In the genomic region with DNA sequence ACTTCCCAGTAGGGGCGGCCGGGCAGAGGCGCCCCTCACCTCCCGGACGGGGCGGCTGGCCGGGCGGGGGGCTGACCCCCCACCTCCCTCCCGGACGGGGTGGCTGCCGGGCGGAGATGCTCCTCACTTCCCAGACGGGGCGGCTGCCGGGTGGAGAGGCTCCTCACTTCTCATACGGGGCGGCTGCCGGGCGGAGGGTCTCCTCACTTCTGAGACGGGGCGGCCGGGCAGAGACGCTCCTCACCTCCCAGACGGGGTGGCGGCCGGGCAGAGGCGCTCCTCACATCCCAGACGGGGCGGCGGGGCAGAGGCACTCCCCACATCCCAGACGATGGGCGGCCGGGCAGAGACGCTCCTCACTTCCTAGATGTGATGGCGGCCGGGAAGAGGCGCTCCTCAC, we compare ENCODE assay signal across 8 cellular contexts. TPM values are rescaled to one million over a fixed set of nuclear protein-coding genes. Genes with fewer than 3 reads are reported as not detected.
DNase-seq lines count a peak whose midpoint lies in the region; TF ChIP-seq lines count a peak whose summit lies in the region.
"Not testable (repeated sequence)": the region's sequence is repeated elsewhere in the genome, so short reads cannot be mapped to it uniquely, and the experiment has no call there.
"Had no signal": no experiment of that assay in that cellular context is flagged by ENCODE, and none has a peak within 500 bp of the region (broad histone marks: within the 10 kb centered on the region; RNA-seq: fewer than 3 reads in every experiment).

No MANE protein-coding gene starts in this region.

- not testable (repeated sequence) for TF ChIP-seq CTCF in OCI-LY1 (IDR thresholded peaks at IDR 0.05; ENCODE audit: low read length); OCI-LY7 (conservative IDR thresholded peaks at IDR 0.05; ENCODE audit: low read length); testis (IDR thresholded peaks at IDR 0.05)

- H3K27me3 ChIP-seq in OCI-LY1 (ENCODE audit: insufficient read depth, low read length); testis: not testable (repeated sequence)

- H3K4me3 Mint-ChIP-seq in activated T-cell treated with anti-CD3 and anti-CD28 coated beads, Interleukin-2, amount 50 U/mL, for 24 hours: peak overlapping the region; percentile 50

- not testable (repeated sequence) for TF ChIP-seq POLR2A in testis (IDR thresholded peaks at IDR 0.05)

- H3K4me3 ChIP-seq in OCI-LY1 (ENCODE audit: low read depth, low read length, poor library complexity, severe bottlenecking) (peak overlapping the region; percentile 47), testis (peak overlapping the region; percentile 26 to 36)
- H3K4me3 ChIP-seq in OCI-LY7 (ENCODE audit: low read depth, low read length, poor library complexity, severe bottlenecking): not testable (repeated sequence)

- H3K27ac ChIP-seq in OCI-LY1 (ENCODE audit: low read depth, low read length, poor library complexity, severe bottlenecking) (peak overlapping the region; percentile 92), OCI-LY7 (ENCODE audit: low read depth, low read length, poor library complexity, severe bottlenecking) (peak overlapping the region; percentile 89)
- not testable (repeated sequence) for H3K27ac ChIP-seq in testis

- intact Hi-C loops in OCI-LY7 (cut with micrococcal nuclease; ENCODE audit: unreplicated experiment): loop anchor here (10.0 kb wide), 1 partner anchor 549 kb away; the partner anchor contains the start of gene ZFP36
- intact Hi-C loops in testis (cut with DNase I; ENCODE audit: low total_unique reads): not testable (repeated sequence)

- not testable (repeated sequence) for H3K9me3 ChIP-seq in OCI-LY1 (ENCODE audit: low read length); OCI-LY7 (ENCODE audit: low read length); testis

- H3K36me3 ChIP-seq in OCI-LY1 (ENCODE audit: insufficient read depth, low read length); OCI-LY7 (ENCODE audit: insufficient read depth, low read length); testis (ENCODE audit: low read depth, missing control alignments): not testable (repeated sequence)

- H3K4me2 ChIP-seq in OCI-LY1 (ENCODE audit: low read length): peak overlapping the region; percentile 55; the same call in 1 of the 2 replicates
- H3K4me2 ChIP-seq in OCI-LY7 (ENCODE audit: low read length): not testable (repeated sequence)

- WGBS in testis, 2 donors: 72% methylated on average over 31 of the region's 37 CpGs; no CpG with 5 or more reads in 1 of the 2 donors

- peaks cover 57% of the 10 kb centered on the region for H3K4me1 ChIP-seq in OCI-LY1 (ENCODE audit: insufficient read depth, low read length, severe bottlenecking)
- peaks cover 59% of the 10 kb centered on the region for H3K4me1 ChIP-seq in OCI-LY7 (ENCODE audit: insufficient read depth, low read length, poor library complexity, severe bottlenecking)
- H3K4me1 ChIP-seq in testis: peaks cover 15% of the 10 kb centered on the region

- H3K36me3 Mint-ChIP-seq in activated T-cell treated with anti-CD3 and anti-CD28 coated beads, Interleukin-2, amount 50 U/mL, for 24 hours (ENCODE audit: low read depth): peaks cover 15% of the 10 kb centered on the region

- CTCF ChIA-PET in OCI-LY7 (lab: Charles Lee; ENCODE audit: unreplicated experiment): not testable (repeated sequence)

- H3K4me1 Mint-ChIP-seq in activated T-cell treated with anti-CD3 and anti-CD28 coated beads, Interleukin-2, amount 50 U/mL, for 24 hours (ENCODE audit: low read depth): peaks cover 42% of the 10 kb centered on the region

- not testable (repeated sequence) for H3K9me2 ChIP-seq in OCI-LY1 (ENCODE audit: low read depth, low read length); OCI-LY7 (ENCODE audit: insufficient read depth, low read length)

- not testable (repeated sequence) for H3K27ac Mint-ChIP-seq in activated T-cell treated with anti-CD3 and anti-CD28 coated beads, Interleukin-2, amount 50 U/mL, for 24 hours

- H3K9me3 Mint-ChIP-seq in activated T-cell treated with anti-CD3 and anti-CD28 coated beads, Interleukin-2, amount 50 U/mL, for 24 hours: not testable (repeated sequence)

- BruUV-seq in OCI-LY7 (replicated peaks; lab: Mats Ljungman, UMichigan): not testable (repeated sequence)

- DNase-seq in OCI-LY7 (ENCODE audit: low spot score); activated T-cell treated with anti-CD3 and anti-CD28 coated beads, Interleukin-2, amount 50 U/mL, for 24 hours; testis: not testable (repeated sequence)

- peaks cover 10% of the 10 kb centered on the region; the same call in 1 of the 2 replicates for H3F3A ChIP-seq in OCI-LY1 (ENCODE audit: insufficient read depth, low read length)

- H4K20me1 ChIP-seq in OCI-LY1 (ENCODE audit: insufficient read depth, low read length); OCI-LY7 (ENCODE audit: insufficient read depth, low read length): not testable (repeated sequence)

- not testable (repeated sequence) for H2AFZ ChIP-seq in OCI-LY1 (ENCODE audit: low read length); OCI-LY7 (ENCODE audit: low read length)

- H3K9ac ChIP-seq in OCI-LY1 (ENCODE audit: low read length): not testable (repeated sequence)

- H3K27me3 Mint-ChIP-seq in activated T-cell treated with anti-CD3 and anti-CD28 coated beads, Interleukin-2, amount 50 U/mL, for 24 hours: not testable (repeated sequence)

- H3K79me2 ChIP-seq in OCI-LY1 (ENCODE audit: insufficient read depth, low read length); OCI-LY7 (ENCODE audit: insufficient read depth, low read depth, low read length): not testable (repeated sequence)

- POLR2A ChIA-PET in OCI-LY7 (lab: Charles Lee): not testable (repeated sequence)

RNA-seq across cellular contexts. Expression of gene HNRNPL, which starts 6.0 kb away (rescaled TPM):
- total RNA-seq in OCI-LY7 (2014; rRNA removed; shearing (Covaris generic)): 236 and 263 TPM in 2 replicates
- 655 and 706 TPM in 2 replicates for total RNA-seq in OCI-LY7 (2022)
- 100 to 1,000 TPM; 216 to 249 TPM for total RNA-seq in testis
- 307 TPM for polyA plus RNA-seq in testis (ENCODE audit: insufficient read depth, low read depth, low replicate concordance)

RNA-seq across cellular contexts. Expression of gene RINL, which starts 22.3 kb away (rescaled TPM):
- total RNA-seq in OCI-LY7 (2014; rRNA removed; shearing (Covaris generic)): 26.3 and 33.3 TPM in 2 replicates
- 38.4 and 42.1 TPM in 2 replicates for total RNA-seq in OCI-LY7 (2022)
- 1 to 10 TPM; 3.0 to 5.2 TPM for total RNA-seq in testis
- 2.6 TPM for polyA plus RNA-seq in testis (ENCODE audit: insufficient read depth, low read depth, low replicate concordance)

RNA-seq across cellular contexts. Expression of gene ECH1, which starts 24.2 kb away (rescaled TPM):
- total RNA-seq in OCI-LY7 (2014; rRNA removed; shearing (Covaris generic)): 68.8 and 70.9 TPM in 2 replicates
- total RNA-seq in OCI-LY7 (2022): 124 and 134 TPM in 2 replicates
- 100 to 1,000 TPM; 176 to 193 TPM for total RNA-seq in testis
- 217 TPM for polyA plus RNA-seq in testis (ENCODE audit: insufficient read depth, low read depth, low replicate concordance)

RNA-seq across cellular contexts. Expression of gene LGALS4, which starts 43.0 kb away (rescaled TPM):
- total RNA-seq in OCI-LY7 (2014; rRNA removed; shearing (Covaris generic)): 0.70 and 1.0 TPM in 2 replicates
- total RNA-seq in OCI-LY7 (2022) (1.1 and 1.3 TPM in 2 replicates), testis (1 to 10 TPM; 1.6 to 1.9 TPM)
- 1.6 TPM for polyA plus RNA-seq in testis (ENCODE audit: insufficient read depth, low read depth, low replicate concordance)
- total RNA-seq: A172, Daoy had no signal
- polyA plus RNA-seq: CD14-positive monocyte; CD4-positive, alpha-beta memory T cell had no signal

RNA-seq across cellular contexts. Expression of gene SIRT2, which starts 43.7 kb away (rescaled TPM):
- total RNA-seq in OCI-LY7 (2014; rRNA removed; shearing (Covaris generic)): 25.5 and 26.0 TPM in 2 replicates
- total RNA-seq in OCI-LY7 (2022): 30.0 and 32.1 TPM in 2 replicates
- 100 to 1,000 TPM in 1 of 2 donors, 10 to 100 TPM in 1; 95.3 to 107 TPM for total RNA-seq in testis
- polyA plus RNA-seq in testis (ENCODE audit: insufficient read depth, low read depth, low replicate concordance): 89.1 TPM

Comparison
In these comparisons a context has a peak if more than half of its experiments do, and no peak if none do; other contexts are left out.
1. RNA of gene RINL, which starts 22.3 kb away (total RNA-seq): 26.3 to 42.1 TPM in OCI-LY7; 3.0 to 5.2 TPM in testis; every median in the first group is over 4 times any median in the second.